Comparison of ENCODE assay signal across 24 cellular contexts in genomic region chr4:27775156-27775555, GRCh38.
"Had no signal": no experiment of that assay in that cellular context is flagged by ENCODE, and none has a peak within 500 bp of the region (broad histone marks: within the 10 kb centered on the region; RNA-seq: fewer than 3 reads in every experiment).

No MANE protein-coding gene starts in this region.

- H3K27me3 ChIP-seq: breast epithelium, neutrophil, right lobe of liver, testis, transverse colon had no signal

- ATAC-seq: activated CD8-positive, alpha-beta T cell treated with anti-CD3 and anti-CD28 coated beads for 36 hours; activated naive CD4-positive, alpha-beta T cell treated with anti-CD3 and anti-CD28 coated beads, Interleukin-2, amount 50 U/mL, for 72 hours; activated T-cell treated with anti-CD3 and anti-CD28 coated beads, Interleukin-2, amount 50 U/mL, for 4 hours; activated T-helper 17 cell treated with anti-CD3 and anti-CD28 coated beads, Interleukin-2, amount 50 U/mL, for 72 hours; esophagus mucosa; left cardiac atrium; left ventricle myocardium superior; right lobe of liver; stimulated activated naive CD8-positive, alpha-beta T cell treated with anti-CD3 and anti-CD28 coated beads, Interleukin-15, Interleukin-2, amounts not matched to agents 100 U/mL and 50 U/mL, for 24 hours had no signal

- H3K4me1 Mint-ChIP-seq: activated B cell treated with CpG ODN at 0.5 μM for 24 hours; activated T-helper 17 cell treated with anti-CD3 and anti-CD28 coated beads, Interleukin-2, amount 50 U/mL, for 72 hours; nephron had no signal

- H3K36me3 Mint-ChIP-seq: activated naive CD4-positive, alpha-beta T cell treated with anti-CD3 and anti-CD28 coated beads, Interleukin-2, amount 50 U/mL, for 72 hours had no signal

- H3K36me3 ChIP-seq: breast epithelium, neutrophil, right lobe of liver, transverse colon had no signal

- H3K4me3 ChIP-seq: breast epithelium, right lobe of liver, testis, transverse colon had no signal

- H3K9me3 Mint-ChIP-seq: activated T-helper 17 cell treated with anti-CD3 and anti-CD28 coated beads, Interleukin-2, amount 50 U/mL, for 72 hours; nephron had no signal

- DNase-seq: activated B cell treated with CpG ODN at 0.5 μM for 24 hours; activated CD4-positive, alpha-beta T cell treated with anti-CD3 and anti-CD28 coated beads, Interleukin-2, amount 50 U/mL, for 1 hour; activated CD8-positive, alpha-beta T cell treated with anti-CD3 and anti-CD28 coated beads for 36 hours; activated naive CD4-positive, alpha-beta T cell; activated T-cell treated with anti-CD3 and anti-CD28 coated beads, Interleukin-2, amount 50 U/mL, for 4 hours; central memory CD4-positive, alpha-beta T cell; endodermal cell; foreskin fibroblast; head of caudate nucleus; hippocampal formation; left cardiac atrium; left ventricle myocardium superior; right lobe of liver; stimulated activated CD4-positive, alpha-beta T cell treated with anti-CD3 and anti-CD28 coated beads, Interleukin-2, amount 100 ng/mL, for 48 hours; stimulated activated naive CD8-positive, alpha-beta T cell treated with anti-CD3 and anti-CD28 coated beads, Interleukin-15, Interleukin-2, amounts not matched to agents 100 U/mL and 50 U/mL, for 24 hours; testis; transverse colon had no signal

- H3K4me3 Mint-ChIP-seq: activated B cell treated with CpG ODN at 0.5 μM for 24 hours; activated CD8-positive, alpha-beta T cell treated with anti-CD3 and anti-CD28 coated beads for 36 hours; activated T-cell treated with anti-CD3 and anti-CD28 coated beads, Interleukin-2, amount 50 U/mL, for 4 hours; activated T-helper 17 cell treated with anti-CD3 and anti-CD28 coated beads, Interleukin-2, amount 50 U/mL, for 72 hours; endodermal cell; nephron had no signal

- H3K27ac ChIP-seq: breast epithelium, neutrophil, right lobe of liver, testis, transverse colon had no signal

- H3K27me3 Mint-ChIP-seq: activated B cell treated with CpG ODN at 0.5 μM for 24 hours; activated CD8-positive, alpha-beta T cell treated with anti-CD3 and anti-CD28 coated beads for 36 hours; activated T-helper 17 cell treated with anti-CD3 and anti-CD28 coated beads, Interleukin-2, amount 50 U/mL, for 72 hours; progenitor cell of endocrine pancreas had no signal

- H3K27ac Mint-ChIP-seq: activated B cell treated with CpG ODN at 0.5 μM for 24 hours; activated CD8-positive, alpha-beta T cell treated with anti-CD3 and anti-CD28 coated beads for 36 hours; activated naive CD4-positive, alpha-beta T cell treated with anti-CD3 and anti-CD28 coated beads, Interleukin-2, amount 50 U/mL, for 72 hours; activated T-helper 17 cell treated with anti-CD3 and anti-CD28 coated beads, Interleukin-2, amount 50 U/mL, for 72 hours; endodermal cell; nephron; progenitor cell of endocrine pancreas had no signal

- H3K9me3 ChIP-seq: breast epithelium, neutrophil, right lobe of liver, testis, transverse colon had no signal

- H3K4me1 ChIP-seq: breast epithelium, right lobe of liver, testis, transverse colon had no signal
